Comparison of ENCODE assay signal across 30 cellular contexts in genomic region chr16:30494709-30495108, GRCh38. TPM values are rescaled to one million over a fixed set of nuclear protein-coding genes. Genes with fewer than 3 reads are reported as not detected.
DNase-seq lines count a peak whose midpoint lies in the region; ATAC-seq and TF ChIP-seq lines count a peak whose summit lies in the region.
"Had no signal": no experiment of that assay in that cellular context is flagged by ENCODE, and none has a peak within 500 bp of the region (broad histone marks: within the 10 kb centered on the region; RNA-seq: fewer than 3 reads in every experiment).

No MANE protein-coding gene starts in this region.

- peaks cover 7% of the 10 kb centered on the region for H3K4me1 ChIP-seq in CD8-positive, alpha-beta T cell (ENCODE audit: insufficient read depth, low read length)
- no peaks in the 10 kb centered on the region for H3K4me1 ChIP-seq in prostate gland (replicated peaks)
- H3K4me1 ChIP-seq: Caco-2, pancreas, right atrium auricular region had no signal

- H3K4me1 Mint-ChIP-seq in activated CD4-positive, alpha-beta T cell treated with anti-CD3 and anti-CD28 coated beads for 36 hours: peaks cover 16% of the 10 kb centered on the region
- peaks cover 13% of the 10 kb centered on the region for H3K4me1 Mint-ChIP-seq in CD8-positive, alpha-beta T cell (ENCODE audit: low read depth)
- H3K4me1 Mint-ChIP-seq in activated CD4-positive, alpha-beta memory T cell treated with anti-CD3 and anti-CD28 coated beads, Interleukin-2, amount 10 ng/mL, durations not matched to agents 7 days and 5 days: peaks cover 36% of the 10 kb centered on the region
- peaks cover 3% of the 10 kb centered on the region for H3K4me1 Mint-ChIP-seq in memory B cell
- H3K4me1 Mint-ChIP-seq: nephron had no signal

- TF ChIP-seq POLR2A in prostate gland (IDR thresholded peaks at IDR 0.05): no peak

- H3K4me3 ChIP-seq in CD8-positive, alpha-beta T cell (ENCODE audit: low read depth, low read length): no peak overlapping the region
- H3K4me3 ChIP-seq in prostate gland: no peak overlapping the region
- H3K4me3 ChIP-seq: coronary artery, MG63, pancreas, right atrium auricular region had no signal

- no peaks in the 10 kb centered on the region for H3K27me3 ChIP-seq in CD8-positive, alpha-beta T cell (ENCODE audit: insufficient read depth, low read length)
- H3K27me3 ChIP-seq in prostate gland (replicated peaks; ENCODE audit: insufficient read depth): no peaks in the 10 kb centered on the region
- H3K27me3 ChIP-seq: MG63, pancreas, right atrium auricular region had no signal

- intact Hi-C loops in activated CD4-positive, alpha-beta T cell treated with anti-CD3 and anti-CD28 coated beads for 36 hours (cut with DNase I, micrococcal nuclease): loop anchor here in 1 of 2 experiments (5.0 kb wide), 3 partner anchors 38 to 62 kb away; partner anchors contain the start of genes DCTPP1 and ZNF747
- intact Hi-C loops in CD8-positive, alpha-beta T cell (cut with DNase I, micrococcal nuclease): no loop called here
- intact Hi-C loops in prostate gland (cut with DNase I): no loop called here

- no peak overlapping the region for H3K4me3 Mint-ChIP-seq in activated CD4-positive, alpha-beta T cell treated with anti-CD3 and anti-CD28 coated beads for 36 hours
- no peak overlapping the region for H3K4me3 Mint-ChIP-seq in CD8-positive, alpha-beta T cell
- no peak overlapping the region for H3K4me3 Mint-ChIP-seq in activated CD4-positive, alpha-beta memory T cell treated with anti-CD3 and anti-CD28 coated beads, Interleukin-2, amount 10 ng/mL, durations not matched to agents 7 days and 5 days
- no peak overlapping the region for H3K4me3 Mint-ChIP-seq in memory B cell
- H3K4me3 Mint-ChIP-seq: H9, nephron, type B pancreatic cell had no signal

- H3K27ac Mint-ChIP-seq in activated CD4-positive, alpha-beta T cell treated with anti-CD3 and anti-CD28 coated beads for 36 hours: peak overlapping the region; percentile 4
- peak overlapping the region; percentile 52 for H3K27ac Mint-ChIP-seq in CD8-positive, alpha-beta T cell
- H3K27ac Mint-ChIP-seq in activated CD4-positive, alpha-beta memory T cell treated with anti-CD3 and anti-CD28 coated beads, Interleukin-2, amount 10 ng/mL, durations not matched to agents 7 days and 5 days: peak overlapping the region; percentile 62
- H3K27ac Mint-ChIP-seq in memory B cell: peak overlapping the region; percentile 45
- H3K27ac Mint-ChIP-seq: H9, nephron, type B pancreatic cell had no signal

- POLR2A ChIA-PET in activated CD4-positive, alpha-beta T cell treated with anti-CD3 and anti-CD28 coated beads for 36 hours (lab: Charles Lee): no interaction called here
- POLR2A ChIA-PET in CD8-positive, alpha-beta T cell (lab: Charles Lee): interaction anchor here (1.2 to 1.6 kb wide), 3 partner anchors 9 to 22 kb away, joined by 4 to 5 read pairs (median 4); partner anchors contain the start of gene ITGAL
- POLR2A ChIA-PET in activated CD4-positive, alpha-beta memory T cell treated with anti-CD3 and anti-CD28 coated beads, Interleukin-2, amount 10 ng/mL, durations not matched to agents 7 days and 5 days (lab: Charles Lee): interaction anchor here (0.8 to 19.7 kb wide), 8 partner anchors 15 to 114 kb away, joined by 3 to 185 read pairs (median 4); partner anchors contain the start of genes ITGAL and SEPHS2

- no peak for TF ChIP-seq CTCF in CD8-positive, alpha-beta T cell (IDR thresholded peaks at IDR 0.05)
- no peak for TF ChIP-seq CTCF in prostate gland (IDR thresholded peaks at IDR 0.05)

- no peak for DNase-seq in activated CD4-positive, alpha-beta T cell treated with anti-CD3 and anti-CD28 coated beads for 36 hours
- DNase-seq in activated CD4-positive, alpha-beta T cell treated with anti-CD3 and anti-CD28 coated beads, Interleukin-2, amount 50 U/mL, for 1 hour: no peak
- DNase-seq in CD8-positive, alpha-beta T cell: no peak
- no peak for DNase-seq in activated CD4-positive, alpha-beta memory T cell treated with anti-CD3 and anti-CD28 coated beads, Interleukin-2, amount 10 ng/mL, durations not matched to agents 7 days and 5 days
- DNase-seq in memory B cell (ENCODE audit: low spot score in 2 of 2): no peak
- DNase-seq in T-helper 9 cell: no peak
- DNase-seq in prostate gland (ENCODE audit: low spot score): no peak
- DNase-seq: activated CD4-positive, alpha-beta T cell treated with anti-CD3 and anti-CD28 coated beads for 4 hours; activated CD8-positive, alpha-beta memory T cell treated with anti-CD3 and anti-CD28 coated beads, Interleukin-2, amount 50 U/mL, for 4 hours; activated gamma-delta T cell; anterior cingulate cortex; Caco-2; H9; islet precursor cell; KBM-7; MG63; midbrain; NCI-H2107; NCI-H446 treated with DMSO at 0.1 percent for 48 hours; pancreas; stimulated activated CD4-positive, alpha-beta T cell treated with anti-CD3 and anti-CD28 coated beads, Interleukin-2, amount 100 ng/mL, for 24 hours had no signal

- no peak for ATAC-seq in activated CD4-positive, alpha-beta T cell treated with anti-CD3 and anti-CD28 coated beads for 36 hours
- no peak for ATAC-seq in CD8-positive, alpha-beta T cell
- ATAC-seq in memory B cell (ENCODE audit: low read depth) (no peak), HG03196 (IDR thresholded peaks at IDR 0.05; ENCODE audit: unreplicated experiment) (no peak)
- ATAC-seq: pancreas had no signal

- no peaks in the 10 kb centered on the region for H3K27me3 Mint-ChIP-seq in activated CD4-positive, alpha-beta T cell treated with anti-CD3 and anti-CD28 coated beads for 36 hours
- no peaks in the 10 kb centered on the region for H3K27me3 Mint-ChIP-seq in CD8-positive, alpha-beta T cell (ENCODE audit: low read depth)
- H3K27me3 Mint-ChIP-seq in activated CD4-positive, alpha-beta memory T cell treated with anti-CD3 and anti-CD28 coated beads, Interleukin-2, amount 10 ng/mL, durations not matched to agents 7 days and 5 days: no peaks in the 10 kb centered on the region
- H3K27me3 Mint-ChIP-seq in memory B cell: no peaks in the 10 kb centered on the region

- H3K9me3 Mint-ChIP-seq in activated CD4-positive, alpha-beta T cell treated with anti-CD3 and anti-CD28 coated beads for 36 hours (ENCODE audit: low read depth): no peaks in the 10 kb centered on the region
- H3K9me3 Mint-ChIP-seq in CD8-positive, alpha-beta T cell: no peaks in the 10 kb centered on the region
- H3K9me3 Mint-ChIP-seq in activated CD4-positive, alpha-beta memory T cell treated with anti-CD3 and anti-CD28 coated beads, Interleukin-2, amount 10 ng/mL, durations not matched to agents 7 days and 5 days: no peaks in the 10 kb centered on the region
- no peaks in the 10 kb centered on the region for H3K9me3 Mint-ChIP-seq in memory B cell
- H3K9me3 Mint-ChIP-seq: H9, nephron, type B pancreatic cell had no signal

- 58% methylated on average over 12 of the region's 12 CpGs for WGBS in prostate gland

- H3K36me3 ChIP-seq in CD8-positive, alpha-beta T cell (ENCODE audit: insufficient read depth, low read length): peaks cover 57% of the 10 kb centered on the region
- no peaks in the 10 kb centered on the region for H3K36me3 ChIP-seq in prostate gland
- H3K36me3 ChIP-seq: MG63, pancreas, right atrium auricular region had no signal

- no peaks in the 10 kb centered on the region for H3K9me3 ChIP-seq in CD8-positive, alpha-beta T cell (ENCODE audit: low read length)
- H3K9me3 ChIP-seq in prostate gland: no peaks in the 10 kb centered on the region
- H3K9me3 ChIP-seq: Caco-2, MG63, pancreas, right atrium auricular region had no signal

- H3K36me3 Mint-ChIP-seq in activated CD4-positive, alpha-beta T cell treated with anti-CD3 and anti-CD28 coated beads for 36 hours (ENCODE audit: low read depth): peaks cover 53% of the 10 kb centered on the region
- H3K36me3 Mint-ChIP-seq in CD8-positive, alpha-beta T cell: peaks cover 73% of the 10 kb centered on the region
- peaks cover 63% of the 10 kb centered on the region for H3K36me3 Mint-ChIP-seq in activated CD4-positive, alpha-beta memory T cell treated with anti-CD3 and anti-CD28 coated beads, Interleukin-2, amount 10 ng/mL, durations not matched to agents 7 days and 5 days (ENCODE audit: low read depth)
- peaks cover 31% of the 10 kb centered on the region for H3K36me3 Mint-ChIP-seq in memory B cell
- H3K36me3 Mint-ChIP-seq: type B pancreatic cell had no signal

- no peak overlapping the region for H3K27ac ChIP-seq in CD8-positive, alpha-beta T cell (ENCODE audit: low read depth, low read length)
- H3K27ac ChIP-seq in prostate gland: no peak overlapping the region
- H3K27ac ChIP-seq: coronary artery, pancreas, right atrium auricular region, RWPE1 had no signal

- CTCF ChIA-PET in activated CD4-positive, alpha-beta T cell treated with anti-CD3 and anti-CD28 coated beads for 36 hours (lab: Charles Lee): interaction anchor here (1.6 to 1.9 kb wide), 2 partner anchors 65 to 121 kb away, joined by 4 to 5 read pairs; partner anchors contain the start of gene DCTPP1
- CTCF ChIA-PET in CD8-positive, alpha-beta T cell (lab: Charles Lee): interaction anchor here (2.2 kb wide), 1 partner anchor 45 kb away, joined by 13 read pairs; no protein-coding TSS in a partner anchor
- CTCF ChIA-PET in activated CD4-positive, alpha-beta memory T cell treated with anti-CD3 and anti-CD28 coated beads, Interleukin-2, amount 10 ng/mL, durations not matched to agents 7 days and 5 days (lab: Charles Lee): interaction anchor here (1.0 to 2.1 kb wide), 2 partner anchors 65 to 121 kb away, joined by 4 to 5 read pairs; partner anchors contain the start of gene DCTPP1

RNA-seq across cellular contexts. Expression of gene ITGAL, which starts 22.2 kb away (rescaled TPM):
- 100 to 1,000 TPM; 210 to 222 TPM for total RNA-seq in activated CD4-positive, alpha-beta T cell treated with anti-CD3 and anti-CD28 coated beads for 36 hours
- total RNA-seq in CD8-positive, alpha-beta T cell: 100 to 1,000 TPM; 187 to 218 TPM
- total RNA-seq in activated CD4-positive, alpha-beta memory T cell treated with anti-CD3 and anti-CD28 coated beads, Interleukin-2, amount 10 ng/mL, durations not matched to agents 7 days and 5 days: 100 to 1,000 TPM; 583 to 586 TPM
- total RNA-seq in prostate gland: 10 to 100 TPM in 1 of 2 donors, 1 to 10 TPM in 1; 2.5 to 12.7 TPM
- total RNA-seq: bronchial epithelial cell, fibroblast of villous mesenchyme, H9, SK-MEL-5 had no signal

RNA-seq across cellular contexts. Expression of gene ZNF768, which starts 31.7 kb away (rescaled TPM):
- total RNA-seq in activated CD4-positive, alpha-beta T cell treated with anti-CD3 and anti-CD28 coated beads for 36 hours: 10 to 100 TPM in 1 of 2 experiments, 1 to 10 TPM in 1; 8.9 to 11.1 TPM
- total RNA-seq in CD8-positive, alpha-beta T cell: 1 to 10 TPM; 2.6 to 2.8 TPM
- total RNA-seq in activated CD4-positive, alpha-beta memory T cell treated with anti-CD3 and anti-CD28 coated beads, Interleukin-2, amount 10 ng/mL, durations not matched to agents 7 days and 5 days: 1 to 10 TPM; 5.9 to 6.0 TPM
- 10 to 100 TPM; 46.5 to 61.1 TPM for total RNA-seq in prostate gland

RNA-seq across cellular contexts. Expression of gene ZNF747, which starts 39.9 kb away (rescaled TPM):
- 1 to 10 TPM; 6.3 to 8.0 TPM for total RNA-seq in activated CD4-positive, alpha-beta T cell treated with anti-CD3 and anti-CD28 coated beads for 36 hours
- total RNA-seq in CD8-positive, alpha-beta T cell: 1 to 10 TPM; 6.2 to 6.3 TPM
- total RNA-seq in activated CD4-positive, alpha-beta memory T cell treated with anti-CD3 and anti-CD28 coated beads, Interleukin-2, amount 10 ng/mL, durations not matched to agents 7 days and 5 days: 10 to 100 TPM; 10.6 to 10.7 TPM
- total RNA-seq in prostate gland: 10 to 100 TPM; 15.8 to 22.6 TPM

RNA-seq across cellular contexts. Expression of gene SEPHS2, which starts 49.0 kb away (rescaled TPM):
- total RNA-seq in activated CD4-positive, alpha-beta T cell treated with anti-CD3 and anti-CD28 coated beads for 36 hours: 10 to 100 TPM; 37.8 to 56.0 TPM
- total RNA-seq in CD8-positive, alpha-beta T cell: 10 to 100 TPM; 22.6 to 24.1 TPM
- 10 to 100 TPM; 56.3 to 57.8 TPM for total RNA-seq in activated CD4-positive, alpha-beta memory T cell treated with anti-CD3 and anti-CD28 coated beads, Interleukin-2, amount 10 ng/mL, durations not matched to agents 7 days and 5 days
- total RNA-seq in prostate gland: 10 to 100 TPM; 33.7 to 58.9 TPM

Comparison
In these comparisons a context has a peak if more than half of its experiments do, and no peak if none do; other contexts are left out.
1. H3K27ac Mint-ChIP-seq: peak in every context shown above with its lines; median percentile 62 in activated CD4-positive, alpha-beta memory T cell treated with anti-CD3 and anti-CD28 coated beads, Interleukin-2, amount 10 ng/mL, durations not matched to agents 7 days and 5 days; 52 in CD8-positive, alpha-beta T cell; 45 in memory B cell; 4 in activated CD4-positive, alpha-beta T cell treated with anti-CD3 and anti-CD28 coated beads for 36 hours.
2. RNA of gene ITGAL, which starts 22.2 kb away (total RNA-seq): 583 to 586 TPM in activated CD4-positive, alpha-beta memory T cell treated with anti-CD3 and anti-CD28 coated beads, Interleukin-2, amount 10 ng/mL, durations not matched to agents 7 days and 5 days, 210 to 222 TPM in activated CD4-positive, alpha-beta T cell treated with anti-CD3 and anti-CD28 coated beads for 36 hours and 187 to 218 TPM in CD8-positive, alpha-beta T cell; 2.5 to 12.7 TPM in prostate gland; every median in the first group is over 10 times any median in the second.